Comparison of ENCODE assay signal across 9 cellular contexts in the genomic region with DNA sequence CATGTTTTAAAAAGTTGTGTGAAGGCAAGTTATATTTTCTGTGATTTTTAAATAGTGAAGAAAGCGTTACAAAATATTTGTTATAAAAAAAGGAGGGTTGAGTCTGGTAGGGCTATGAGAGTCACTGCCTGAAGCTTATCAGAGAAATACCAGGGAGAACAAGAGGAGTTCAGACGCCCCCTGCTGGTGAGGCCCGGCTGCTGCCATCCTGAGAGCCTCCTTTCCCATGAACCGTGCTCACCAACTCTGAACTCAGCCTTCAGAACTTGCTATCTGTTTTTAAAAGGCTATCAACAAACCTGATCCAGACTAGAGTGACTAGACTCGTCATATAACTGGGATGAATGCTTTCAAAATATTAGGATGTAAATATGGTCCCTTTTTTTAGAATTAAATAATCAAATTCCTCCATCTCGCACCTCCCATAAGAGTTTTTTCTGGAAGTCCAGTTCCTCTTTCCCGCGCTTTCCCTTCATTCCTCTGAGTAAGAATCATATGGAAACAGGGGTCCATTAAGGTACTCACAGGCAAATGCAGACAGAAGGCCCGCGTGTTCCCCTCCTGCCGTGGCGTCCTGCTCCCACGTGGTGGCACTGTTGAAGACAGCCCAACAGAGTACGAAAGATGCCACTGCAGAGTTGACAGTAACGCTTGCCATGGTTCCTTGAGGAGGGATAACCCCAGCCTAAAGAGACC. TPM values are rescaled to one million over a fixed set of nuclear protein-coding genes. Genes with fewer than 3 reads are reported as not detected.
DNase-seq lines count a peak whose midpoint lies in the region; ATAC-seq and TF ChIP-seq lines count a peak whose summit lies in the region.
"Had no signal": no experiment of that assay in that cellular context is flagged by ENCODE, and none has a peak within 500 bp of the region (broad histone marks: within the 10 kb centered on the region; RNA-seq: fewer than 3 reads in every experiment).

No MANE protein-coding gene starts in this region.

- H3K4me3 ChIP-seq in GM06990 (replicated peaks; ENCODE audit: low read depth, low read length) = no peak overlapping the region
- H3K4me3 ChIP-seq in SK-N-SH (ENCODE audit: low read depth in 2 of 2, low read length in 1 of 2) = peak overlapping the region in 1 of 2 experiments; percentile 28; a peak in 1 of 4 replicates
- H3K4me3 ChIP-seq in vagina = no peak overlapping the region
- H3K4me3 ChIP-seq: skin epidermis had no signal

- CTCF ChIA-PET in SK-N-SH (lab: Yijun Ruan, JAX) = interaction anchor here (0.6 to 5.0 kb wide), 68 partner anchors 7 to 1850 kb away, joined by 3 to 85 read pairs (median 4); partner anchors contain the start of gene SPATA6

- WGBS in SK-N-SH (ENCODE audit: low lambda C conversion rate) = 36% methylated on average over 15 of the region's 15 CpGs

- no peaks in the 10 kb centered on the region for H3K27me3 ChIP-seq in GM06990 (replicated peaks; ENCODE audit: control insufficient read depth, insufficient read depth, low read length)
- no peaks in the 10 kb centered on the region for H3K27me3 ChIP-seq in SK-N-SH (ENCODE audit: insufficient read depth)
- no peaks in the 10 kb centered on the region for H3K27me3 ChIP-seq in vagina

- TF ChIP-seq CTCF in GM06990 (IDR thresholded peaks at IDR 0.05; ENCODE audit: insufficient read depth, low read length, poor library complexity, severe bottlenecking) (peak; percentile 97), SK-N-SH (IDR thresholded peaks at IDR 0.05) (peak; percentile 96), progenitor cell of endocrine pancreas (IDR thresholded peaks at IDR 0.05; ENCODE audit: unreplicated experiment) (peak; percentile 88), vagina (IDR thresholded peaks at IDR 0.05) (peak; percentile 84 to 88 (median 86))

- no peak overlapping the region for H2AFZ ChIP-seq in SK-N-SH (ENCODE audit: low read depth)

- no peaks in the 10 kb centered on the region for H3K9me3 ChIP-seq in SK-N-SH
- H3K9me3 ChIP-seq in vagina = no peaks in the 10 kb centered on the region

- no peaks in the 10 kb centered on the region for H4K20me1 ChIP-seq in SK-N-SH (ENCODE audit: insufficient read depth)

- H3F3A ChIP-seq in SK-N-SH (replicated peaks; ENCODE audit: insufficient read depth) = no peaks in the 10 kb centered on the region

- intact Hi-C loops in Right ventricle myocardium superior (cut with DNase I) (loop anchor here (10.0 kb wide), 1 partner anchor 143 kb away; no protein-coding TSS in a partner anchor), vagina (cut with DNase I) (no loop called here)

- H3K4me2 ChIP-seq in SK-N-SH = no peak overlapping the region

- TF ChIP-seq EP300 in SK-N-SH (IDR thresholded peaks at IDR 0.05; ENCODE audit: borderline replicate concordance in 1 of 2, low read depth in 1 of 2, low read length in 1 of 2) = no peak

- H3K27ac Mint-ChIP-seq in progenitor cell of endocrine pancreas = no peak overlapping the region

- H3K79me2 ChIP-seq in SK-N-SH (ENCODE audit: insufficient read depth) = no peaks in the 10 kb centered on the region

- POLR2A ChIA-PET in SK-N-SH (lab: Yijun Ruan, JAX) = interaction anchor here (0.7 kb wide), 1 partner anchor 26 kb away, joined by 3 read pairs; the partner anchor contains the start of gene SPATA6

- H3K36me3 Mint-ChIP-seq in progenitor cell of endocrine pancreas (ENCODE audit: insufficient read depth) = no peaks in the 10 kb centered on the region

- ATAC-seq in Right ventricle myocardium superior (ENCODE audit: poor library complexity) = peak; percentile 96

- H3K36me3 ChIP-seq in GM06990 (ENCODE audit: control insufficient read depth, insufficient read depth, low read length) (no peaks in the 10 kb centered on the region), SK-N-SH (replicated peaks in 1 of 2; ENCODE audit: control insufficient read depth in 1 of 2, insufficient read depth in 2 of 2, low read length in 1 of 2) (no peaks in the 10 kb centered on the region), vagina (no peaks in the 10 kb centered on the region)

- H3K4me3 Mint-ChIP-seq in progenitor cell of endocrine pancreas (ENCODE audit: low read depth) = no peak overlapping the region

- H3K27ac ChIP-seq in SK-N-SH (ENCODE audit: low read depth in 2 of 2, low read length in 1 of 2) (no peak overlapping the region), vagina (no peak overlapping the region)
- H3K27ac ChIP-seq: skin epidermis had no signal

- H3K4me1 ChIP-seq in SK-N-SH (ENCODE audit: control insufficient read depth in 1 of 2, insufficient read depth in 2 of 2, low read depth in 1 of 2, low read length in 1 of 2) (peaks cover 0 to 13% of the 10 kb centered on the region in 2 experiments; a peak in 1 of 4 replicates), vagina (peaks cover 32% of the 10 kb centered on the region)

- H3K9me3 Mint-ChIP-seq in progenitor cell of endocrine pancreas (ENCODE audit: low read depth) = no peaks in the 10 kb centered on the region

- DNase-seq in GM06990 (ENCODE audit: extremely low read depth, insufficient read length) = peak; percentile 27
- peak; percentile 47 for DNase-seq in HCEC 1CT
- DNase-seq in NAMALWA (ENCODE audit: low spot score) = peak; percentile 67
- DNase-seq in SK-N-SH = peak; percentile 78
- peak; percentile 75 for DNase-seq in activated naive CD4-positive, alpha-beta T cell treated with anti-CD3 and anti-CD28 coated beads, Interleukin-2, amount 50 U/mL, for 16 hours
- peak; percentile 90 for DNase-seq in Right ventricle myocardium superior
- peak; percentile 73 for DNase-seq in progenitor cell of endocrine pancreas (ENCODE audit: low spot score, unreplicated experiment)
- DNase-seq in vagina (ENCODE audit: extremely low spot score in 2 of 2) = no peak

- H3K9ac ChIP-seq in SK-N-SH = no peak overlapping the region

- TF ChIP-seq POLR2A in vagina (IDR thresholded peaks at IDR 0.05) = no peak

- peaks cover 17% of the 10 kb centered on the region for H3K27me3 Mint-ChIP-seq in progenitor cell of endocrine pancreas

- H3K4me1 Mint-ChIP-seq in progenitor cell of endocrine pancreas (ENCODE audit: low read depth) = peaks cover 8% of the 10 kb centered on the region

- TF ChIP-seq RAD21 in SK-N-SH (IDR thresholded peaks at IDR 0.05; ENCODE audit: low read length) = peak; percentile 84

- no peaks in the 10 kb centered on the region for H3K9me2 ChIP-seq in SK-N-SH

TF ChIP-seq in SK-N-SH, 30 proteins besides CTCF, POLR2A, EP300 and RAD21:
- TF ChIP-seq NRF1 (IDR thresholded peaks at IDR 0.05; ENCODE audit: low read depth, low read length) = no peak
- 0 out of 2 replicates have a peak, but pooled peaks have one; percentile 31 for TF ChIP-seq RFX5 (IDR thresholded peaks at IDR 0.05; ENCODE audit: low read length)
- TF ChIP-seq, protein P1, sequence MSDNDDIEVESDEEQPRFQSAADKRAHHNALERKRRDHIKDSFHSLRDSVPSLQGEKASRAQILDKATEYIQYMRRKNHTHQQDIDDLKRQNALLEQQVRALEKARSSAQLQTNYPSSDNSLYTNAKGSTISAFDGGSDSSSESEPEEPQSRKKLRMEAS (IDR thresholded peaks at IDR 0.05; ENCODE audit: low read depth) = 0 out of 2 replicates have a peak, but pooled peaks have one; percentile 30
- TF ChIP-seq SMC3 (IDR thresholded peaks at IDR 0.05; ENCODE audit: low read depth, low read length) = peak; percentile 83
- TF ChIP-seq, protein P2, sequence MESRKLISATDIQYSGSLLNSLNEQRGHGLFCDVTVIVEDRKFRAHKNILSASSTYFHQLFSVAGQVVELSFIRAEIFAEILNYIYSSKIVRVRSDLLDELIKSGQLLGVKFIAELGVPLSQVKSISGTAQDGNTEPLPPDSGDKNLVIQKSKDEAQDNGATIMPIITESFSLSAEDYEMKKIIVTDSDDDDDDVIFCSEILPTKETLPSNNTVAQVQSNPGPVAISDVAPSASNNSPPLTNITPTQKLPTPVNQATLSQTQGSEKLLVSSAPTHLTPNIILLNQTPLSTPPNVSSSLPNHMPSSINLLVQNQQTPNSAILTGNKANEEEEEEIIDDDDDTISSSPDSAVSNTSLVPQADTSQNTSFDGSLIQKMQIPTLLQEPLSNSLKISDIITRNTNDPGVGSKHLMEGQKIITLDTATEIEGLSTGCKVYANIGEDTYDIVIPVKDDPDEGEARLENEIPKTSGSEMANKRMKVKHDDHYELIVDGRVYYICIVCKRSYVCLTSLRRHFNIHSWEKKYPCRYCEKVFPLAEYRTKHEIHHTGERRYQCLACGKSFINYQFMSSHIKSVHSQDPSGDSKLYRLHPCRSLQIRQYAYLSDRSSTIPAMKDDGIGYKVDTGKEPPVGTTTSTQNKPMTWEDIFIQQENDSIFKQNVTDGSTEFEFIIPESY (IDR thresholded peaks at IDR 0.05; ENCODE audit: borderline replicate concordance, low read depth) = no peak

RNA-seq across cellular contexts. Expression of gene SPATA6, which starts 26.2 kb away (rescaled TPM):
- polyA plus RNA-seq in SK-N-SH (2012; rRNA removed) = 2.4 and 2.5 TPM in 2 replicates
- polyA plus RNA-seq in SK-N-SH (2012; cell fraction: cytosol; rRNA removed) = 2.8 and 3.3 TPM in 2 replicates
- polyA plus RNA-seq in SK-N-SH (2012; cell fraction: nucleus; rRNA removed) = 2.4 and 4.8 TPM in 2 replicates
- total RNA-seq in Right ventricle myocardium superior (9.8 TPM), progenitor cell of endocrine pancreas (24.3 and 24.7 TPM in 2 replicates), vagina (30.4 TPM)

Comparison
In these comparisons a context has a peak if more than half of its experiments do, and no peak if none do; other contexts are left out.
1. DNase-seq: peak in GM06990 (single experiment), HCEC 1CT (single experiment), NAMALWA (single experiment), SK-N-SH (single experiment), activated naive CD4-positive, alpha-beta T cell treated with anti-CD3 and anti-CD28 coated beads, Interleukin-2, amount 50 U/mL, for 16 hours (single experiment), Right ventricle myocardium superior (single experiment) and progenitor cell of endocrine pancreas (single experiment); none in vagina (0 of 2).
2. Peak in every context shown above with its lines, with median percentiles within 50 percentile points of each other: CTCF ChIP-seq.